Comparison of ENCODE assay signal across 1 cellular context in genomic region chr3:152909180-152909883, GRCh38.
TF ChIP-seq lines count a peak whose summit lies in the region.

No MANE protein-coding gene starts in this region.

TF ChIP-seq in K562, 482 proteins besides CTCF, POLR2A, EP300 and RAD21 (continued from another document):
- TF ChIP-seq KLF10 (CRISPR knock-in tag; IDR thresholded peaks at IDR 0.05) (no peak), U2AF1 (optimal IDR thresholded peaks at IDR 0.05; ENCODE audit: low read depth, low read length) (no peak), CBFA2T2 (conservative IDR thresholded peaks at IDR 0.05) (peak; percentile 37), NFIC (IDR thresholded peaks at IDR 0.05) (peak; percentile 41), NFE2L1 (tag; IDR thresholded peaks at IDR 0.05; ENCODE audit: borderline replicate concordance, low read depth) (peak; percentile 74), BRD9 (IDR thresholded peaks at IDR 0.05; ENCODE audit: low read depth, partially characterized antibody) (peak; percentile 46), TRIM24 (IDR thresholded peaks at IDR 0.05) (0 out of 4 replicates have a peak, but pooled peaks of 1 of the 2 experiments have one; percentile 19), SIRT6 (IDR thresholded peaks at IDR 0.05; ENCODE audit: low read depth, low read length) (no peak), FOXK2 (conservative IDR thresholded peaks at IDR 0.05 in 1 of 2, IDR thresholded peaks at IDR 0.05 in 1 of 2; ENCODE audit: low read depth in 2 of 2) (no peak), ZNF165 (CRISPR knock-in tag; IDR thresholded peaks at IDR 0.05; ENCODE audit: borderline replicate concordance) (no peak), MNT (conservative IDR thresholded peaks at IDR 0.05) (0 out of 4 replicates have a peak, but pooled peaks of 1 of the 2 experiments have one; percentile 23), EHMT2 (IDR thresholded peaks at IDR 0.05) (0 out of 2 replicates have a peak, but pooled peaks have one; percentile 41), FOXJ2 (tag; IDR thresholded peaks at IDR 0.05) (0 out of 2 replicates have a peak, but pooled peaks have one; percentile 33), SRSF7 (optimal IDR thresholded peaks at IDR 0.05; ENCODE audit: low read depth, low read length) (no peak), MYC (IDR thresholded peaks at IDR 0.05; ENCODE audit: low read depth, low read length) (no peak), MYC (CRISPR knock-in tag; IDR thresholded peaks at IDR 0.05; ENCODE audit: borderline replicate concordance, low read depth) (no peak), JUND (IDR thresholded peaks at IDR 0.05; ENCODE audit: borderline replicate concordance, low read depth, low read length) (no peak), JUND (tag; IDR thresholded peaks at IDR 0.05; ENCODE audit: borderline replicate concordance, low read depth, low read length) (no peak), MBD2 (IDR thresholded peaks at IDR 0.05; ENCODE audit: borderline replicate concordance, low read depth) (no peak), LCOR (CRISPR knock-in tag; IDR thresholded peaks at IDR 0.05) (no peak), MTA3 (IDR thresholded peaks at IDR 0.05; ENCODE audit: borderline replicate concordance) (peak; percentile 74; the same call in 1 of the 2 replicates), ZNF316 (IDR thresholded peaks at IDR 0.05) (peak; percentile 87), HOXB6 (CRISPR knock-in tag; IDR thresholded peaks at IDR 0.05; ENCODE audit: borderline replicate concordance) (no peak), CHAMP1 (IDR thresholded peaks at IDR 0.05) (0 out of 2 replicates have a peak, but pooled peaks have one; percentile 24)
